8 cellular contexts compared by ENCODE assay signal in genomic region chr2:127702395-127703009, GRCh38. TPM values are rescaled to one million over a fixed set of nuclear protein-coding genes. Genes with fewer than 3 reads are reported as not detected.
DNase-seq lines count a peak whose midpoint lies in the region; ATAC-seq, FAIRE-seq and TF ChIP-seq lines count a peak whose summit lies in the region.

No MANE protein-coding gene starts in this region.

- peak overlapping the region; percentile 92 to 100 (median 94) for H3K27ac ChIP-seq in sigmoid colon

- peak; percentile 38 for FAIRE-seq in GM18507 (lab: Jason Lieb, UNC)

- peak overlapping the region; percentile 92 for H3K4me3 Mint-ChIP-seq in T-helper 17 cell

- no peak for TF ChIP-seq POLR2A in sigmoid colon (IDR thresholded peaks at IDR 0.05)

- intact Hi-C loops in sigmoid colon (cut with DNase I), result loop anchor here (2.0 kb wide), 1 partner anchor 112 kb away; no protein-coding TSS in a partner anchor

- H3K4me1 Mint-ChIP-seq in T-helper 17 cell, result peaks cover 28% of the 10 kb centered on the region

- peaks cover 8% of the 10 kb centered on the region for H3K36me3 Mint-ChIP-seq in T-helper 17 cell (ENCODE audit: low read depth)

- no peaks in the 10 kb centered on the region for H3K27me3 Mint-ChIP-seq in T-helper 17 cell

- peaks cover 0 to 25% (median 3%) of the 10 kb centered on the region in 4 donors for H3K36me3 ChIP-seq in sigmoid colon

- ATAC-seq in T-helper 17 cell, result no peak
- no peak for ATAC-seq in GM21367 (IDR thresholded peaks at IDR 0.05; ENCODE audit: unreplicated experiment)
- no peak for ATAC-seq in HG02884 (IDR thresholded peaks at IDR 0.05; ENCODE audit: unreplicated experiment)

- TF ChIP-seq CTCF in fibroblast of the aortic adventitia (IDR thresholded peaks at IDR 0.05; ENCODE audit: insufficient read depth, low read length), result no peak
- TF ChIP-seq CTCF in sigmoid colon (IDR thresholded peaks at IDR 0.05), result no peak

- no peaks in the 10 kb centered on the region for H3K9me3 ChIP-seq in T-helper 17 cell (ENCODE audit: control insufficient read depth, low read length, poor library complexity, severe bottlenecking)
- no peaks in the 10 kb centered on the region for H3K9me3 ChIP-seq in sigmoid colon

- H3K27ac Mint-ChIP-seq in T-helper 17 cell, result peak overlapping the region; percentile 93

- DNase-seq in GM18507 (ENCODE audit: extremely low spot score, insufficient read length, low read depth), result no peak
- no peak for DNase-seq in T-helper 17 cell
- no peak for DNase-seq in fibroblast of the aortic adventitia (ENCODE audit: low read depth)
- no peak for DNase-seq in sigmoid colon
- DNase-seq in NCI-H2227 (lab: John Stamatoyannopoulos, UW; ENCODE audit: unreplicated experiment), result no peak
- no peak for DNase-seq in amniotic stem cell (lab: John Stamatoyannopoulos, UW)

- peaks cover 0 to 39% (median 34%) of the 10 kb centered on the region in 4 donors for H3K4me1 ChIP-seq in sigmoid colon

- TF ChIP-seq EP300 in sigmoid colon (IDR thresholded peaks at IDR 0.05), result no peak

- no peaks in the 10 kb centered on the region for H3K27me3 ChIP-seq in sigmoid colon

- 61 to 64% methylated on average over 19 of the region's 19 CpGs for WGBS in sigmoid colon, 2 donors

- H3K4me3 ChIP-seq in fibroblast of the aortic adventitia (ENCODE audit: low read depth, low read length) (peak overlapping the region; percentile 82), sigmoid colon (peak overlapping the region; percentile 49 to 95 (median 78))

RNA-seq across cellular contexts. Expression of gene SFT2D3, which starts 1.2 kb away (rescaled TPM):
- total RNA-seq in T-helper 17 cell, result 1 to 10 TPM; 5.9 to 6.0 TPM
- 3.5 and 7.0 TPM in 2 replicates for total RNA-seq in fibroblast of the aortic adventitia (ENCODE audit: low replicate concordance)
- total RNA-seq in sigmoid colon, result 1 to 10 TPM; 5.6 to 8.6 (median 7.9) TPM
- 1 to 10 TPM; 1.4 to 6.5 (median 1.8) TPM for polyA plus RNA-seq in sigmoid colon

RNA-seq across cellular contexts. Expression of gene LIMS2, which starts 27.2 kb away (rescaled TPM):
- total RNA-seq in T-helper 17 cell, result 1 to 10 TPM; 2.9 to 7.7 TPM
- 7.8 and 11.3 TPM in 2 replicates for total RNA-seq in fibroblast of the aortic adventitia (ENCODE audit: low replicate concordance)
- total RNA-seq in sigmoid colon, result 100 to 1,000 TPM; 125 to 357 (median 195) TPM
- 10 to 100 TPM in 2 of 3 donors, 1 to 10 TPM in 1; 3.2 to 40.6 (median 17.4) TPM for polyA plus RNA-seq in sigmoid colon

RNA-seq across cellular contexts. Expression of gene GPR17, which starts 56.5 kb away (rescaled TPM):
- total RNA-seq in T-helper 17 cell (not detected), fibroblast of the aortic adventitia (ENCODE audit: low replicate concordance) (not detected in 2 replicates), sigmoid colon (1 to 10 TPM in 1 of 4 donors, under 1 TPM in 2, not detected in 1; 0.36 to 1.4 (median 0.66) TPM)
- polyA plus RNA-seq in sigmoid colon, result under 1 TPM in 2 of 3 donors, not detected in 1; 0.48 to 0.60 TPM

Comparison
In these comparisons a context has a peak if more than half of its experiments do, and no peak if none do; other contexts are left out.
1. RNA of gene LIMS2, which starts 27.2 kb away (total RNA-seq): 125 to 357 TPM in sigmoid colon; 7.8 to 11.3 TPM in fibroblast of the aortic adventitia and 2.9 to 7.7 TPM in T-helper 17 cell; every median in the first group is over 10 times any median in the second.